ENCODE assay signal across 8 cellular contexts in genomic region chr20:1803216-1804128, GRCh38.
DNase-seq lines count a peak whose midpoint lies in the region; ATAC-seq, FAIRE-seq and TF ChIP-seq lines count a peak whose summit lies in the region.

No MANE protein-coding gene starts in this region.

- H3K27ac Mint-ChIP-seq in activated CD8-positive, alpha-beta T cell treated with anti-CD3 and anti-CD28 coated beads, Interleukin-2, amount 10 ng/mL, durations not matched to agents 7 days and 5 days, result no peak overlapping the region
- H3K27ac Mint-ChIP-seq in neural progenitor cell, result no peak overlapping the region
- H3K27ac Mint-ChIP-seq in immature natural killer cell, result no peak overlapping the region

- no peaks in the 10 kb centered on the region for H3K9me3 Mint-ChIP-seq in activated CD8-positive, alpha-beta T cell treated with anti-CD3 and anti-CD28 coated beads, Interleukin-2, amount 10 ng/mL, durations not matched to agents 7 days and 5 days (ENCODE audit: insufficient read depth)
- H3K9me3 Mint-ChIP-seq in neural progenitor cell (no peaks in the 10 kb centered on the region), immature natural killer cell (no peaks in the 10 kb centered on the region)

- H3K79me2 ChIP-seq in KMS-11 (ENCODE audit: insufficient read depth, low read depth) (no peaks in the 10 kb centered on the region), neural progenitor cell (ENCODE audit: low read depth) (no peaks in the 10 kb centered on the region)

- ATAC-seq in activated CD8-positive, alpha-beta T cell treated with anti-CD3 and anti-CD28 coated beads, Interleukin-2, amount 10 ng/mL, durations not matched to agents 7 days and 5 days, result peak; percentile 36
- no peak for ATAC-seq in HG02852 (IDR thresholded peaks at IDR 0.05; ENCODE audit: unreplicated experiment)
- ATAC-seq in GM19455 (IDR thresholded peaks at IDR 0.05; ENCODE audit: unreplicated experiment), result no peak

- H3K4me3 ChIP-seq in KMS-11 (IDR thresholded peaks at IDR 0.05; ENCODE audit: insufficient read depth, low read depth, low read length) (no peak overlapping the region), neural progenitor cell (peak overlapping the region; percentile 71)

- DNase-seq in GM12892 (ENCODE audit: insufficient read length) (peak; percentile 54), frontal cortex (ENCODE audit: low spot score in 2 of 2) (peak; percentile 49 to 65), neural progenitor cell (ENCODE audit: low spot score) (peak; percentile 93), immature natural killer cell (no peak)
- DNase-seq in activated CD8-positive, alpha-beta T cell treated with anti-CD3 and anti-CD28 coated beads, Interleukin-2, amount 10 ng/mL, durations not matched to agents 7 days and 5 days, result peak; percentile 55

- H3K4me3 Mint-ChIP-seq in activated CD8-positive, alpha-beta T cell treated with anti-CD3 and anti-CD28 coated beads, Interleukin-2, amount 10 ng/mL, durations not matched to agents 7 days and 5 days, result peak overlapping the region; percentile 36
- peak overlapping the region; percentile 86 for H3K4me3 Mint-ChIP-seq in neural progenitor cell
- no peak overlapping the region for H3K4me3 Mint-ChIP-seq in immature natural killer cell

- no peaks in the 10 kb centered on the region for H3K9me3 ChIP-seq in neural progenitor cell (ENCODE audit: low read depth)

- TF ChIP-seq CTCF in KMS-11 (conservative IDR thresholded peaks at IDR 0.05; ENCODE audit: low read depth, low read length), result no peak
- no peak for TF ChIP-seq CTCF in neural progenitor cell (IDR thresholded peaks at IDR 0.05)

- H3K36me3 Mint-ChIP-seq in activated CD8-positive, alpha-beta T cell treated with anti-CD3 and anti-CD28 coated beads, Interleukin-2, amount 10 ng/mL, durations not matched to agents 7 days and 5 days (ENCODE audit: low read depth), result no peaks in the 10 kb centered on the region
- no peaks in the 10 kb centered on the region for H3K36me3 Mint-ChIP-seq in neural progenitor cell
- H3K36me3 Mint-ChIP-seq in immature natural killer cell, result no peaks in the 10 kb centered on the region

- POLR2A ChIA-PET in activated CD8-positive, alpha-beta T cell treated with anti-CD3 and anti-CD28 coated beads, Interleukin-2, amount 10 ng/mL, durations not matched to agents 7 days and 5 days (lab: Charles Lee), result no interaction called here

- H3K4me2 ChIP-seq in KMS-11 (no peak overlapping the region; the same call in 1 of the 2 replicates), neural progenitor cell (peak overlapping the region; percentile 81)

- peaks cover 18% of the 10 kb centered on the region for H3F3A ChIP-seq in neural progenitor cell (ENCODE audit: low read depth)

- H3K27me3 Mint-ChIP-seq in activated CD8-positive, alpha-beta T cell treated with anti-CD3 and anti-CD28 coated beads, Interleukin-2, amount 10 ng/mL, durations not matched to agents 7 days and 5 days (ENCODE audit: low read depth), result peaks cover 58% of the 10 kb centered on the region
- H3K27me3 Mint-ChIP-seq in neural progenitor cell (ENCODE audit: insufficient read depth, low read depth) (peaks cover 19% of the 10 kb centered on the region), immature natural killer cell (ENCODE audit: low read depth in 3 of 3) (peaks cover 11 to 47% (median 17%) of the 10 kb centered on the region in 3 donors)

- peaks cover 9% of the 10 kb centered on the region for H3K4me1 Mint-ChIP-seq in activated CD8-positive, alpha-beta T cell treated with anti-CD3 and anti-CD28 coated beads, Interleukin-2, amount 10 ng/mL, durations not matched to agents 7 days and 5 days (ENCODE audit: low read depth)
- H3K4me1 Mint-ChIP-seq in neural progenitor cell (peaks cover 22% of the 10 kb centered on the region), immature natural killer cell (no peaks in the 10 kb centered on the region)

- H3K9ac ChIP-seq in KMS-11 (no peak overlapping the region), neural progenitor cell (no peak overlapping the region)

- no peak overlapping the region for H3K27ac ChIP-seq in KMS-11
- no peak overlapping the region for H3K27ac ChIP-seq in neural progenitor cell

- no peaks in the 10 kb centered on the region for H3K36me3 ChIP-seq in KMS-11 (ENCODE audit: insufficient read depth)
- H3K36me3 ChIP-seq in neural progenitor cell, result no peaks in the 10 kb centered on the region

- peak; percentile 77 for FAIRE-seq in GM12892 (lab: Jason Lieb, UNC)
- no peak for FAIRE-seq in frontal cortex (lab: Jason Lieb, UNC)

- TF ChIP-seq POLR2A in GM12892 (IDR thresholded peaks at IDR 0.05; ENCODE audit: low read depth, low read length), result no peak

- H2AFZ ChIP-seq in KMS-11 (ENCODE audit: low read depth) (peak overlapping the region; percentile 18; the same call in 1 of the 2 replicates), neural progenitor cell (replicated peaks) (peak overlapping the region; percentile 95)

- H3K4me1 ChIP-seq in KMS-11 (ENCODE audit: low read depth, poor library complexity, severe bottlenecking) (no peaks in the 10 kb centered on the region), neural progenitor cell (peaks cover 6% of the 10 kb centered on the region)

- H3K27me3 ChIP-seq in KMS-11 (ENCODE audit: insufficient read depth, low read depth) (no peaks in the 10 kb centered on the region), neural progenitor cell (peaks cover 51% of the 10 kb centered on the region)

- no peaks in the 10 kb centered on the region for H4K20me1 ChIP-seq in KMS-11 (ENCODE audit: insufficient read depth)
- no peaks in the 10 kb centered on the region for H4K20me1 ChIP-seq in neural progenitor cell (ENCODE audit: low read depth)

- CTCF ChIA-PET in activated CD8-positive, alpha-beta T cell treated with anti-CD3 and anti-CD28 coated beads, Interleukin-2, amount 10 ng/mL, durations not matched to agents 7 days and 5 days (lab: Charles Lee), result interaction anchor here (0.6 to 2.9 kb wide), 12 partner anchors 18 to 719 kb away, joined by 3 to 19 read pairs (median 5); no protein-coding TSS in a partner anchor

Comparison
In these comparisons a context has a peak if more than half of its experiments do, and no peak if none do; other contexts are left out.
1. DNase-seq: peak in GM12892 (single experiment), activated CD8-positive, alpha-beta T cell treated with anti-CD3 and anti-CD28 coated beads, Interleukin-2, amount 10 ng/mL, durations not matched to agents 7 days and 5 days (single experiment), frontal cortex (2 of 2) and neural progenitor cell (single experiment); none in immature natural killer cell (0 of 3).
2. H3K4me3 Mint-ChIP-seq: peak in activated CD8-positive, alpha-beta T cell treated with anti-CD3 and anti-CD28 coated beads, Interleukin-2, amount 10 ng/mL, durations not matched to agents 7 days and 5 days (single experiment) and neural progenitor cell (single experiment); none in immature natural killer cell (0 of 5).